ENCODE assay signal across 1 cellular context in the genomic region with DNA sequence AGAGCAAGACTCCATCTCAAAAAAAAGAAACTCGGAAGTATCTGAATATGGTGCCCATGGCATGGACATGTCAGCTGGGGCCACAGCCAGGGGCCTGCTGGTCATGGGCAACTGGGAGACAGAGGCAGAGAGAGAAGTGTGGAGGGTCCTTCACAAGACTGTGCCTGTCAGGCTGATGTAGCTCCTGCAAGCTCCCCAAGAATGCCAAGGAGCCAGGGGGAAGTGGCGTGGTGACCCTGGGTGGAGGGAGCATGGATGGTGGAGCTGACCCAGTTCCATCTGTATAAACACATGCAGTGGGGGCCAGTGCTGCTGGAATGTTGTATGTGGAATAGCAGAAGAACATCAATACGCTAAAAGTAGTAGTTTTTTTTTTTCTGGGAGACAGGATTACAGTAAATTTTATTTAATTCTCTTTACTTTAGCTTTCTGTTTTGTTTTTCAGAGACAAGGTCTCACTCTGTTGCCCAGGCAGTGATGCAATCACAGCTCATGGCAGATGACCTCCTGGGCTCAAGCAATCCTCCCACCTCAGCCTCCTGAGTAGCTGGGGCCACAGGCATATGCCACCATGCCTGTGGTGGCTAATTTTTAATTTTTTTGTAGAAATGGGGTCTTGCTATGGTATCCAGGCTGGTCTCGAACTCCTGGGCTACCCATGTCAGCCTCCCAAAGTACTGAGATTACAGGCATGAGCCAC.
TF ChIP-seq lines count a peak whose summit lies in the region.

No MANE protein-coding gene starts in this region.

TF ChIP-seq in HepG2, 621 proteins besides CTCF, POLR2A, EP300 and RAD21:
- TF ChIP-seq GPN1 (CRISPR knock-in tag; IDR thresholded peaks at IDR 0.05; ENCODE audit: borderline replicate concordance) (no peak), CEBPB (IDR thresholded peaks at IDR 0.05; ENCODE audit: borderline replicate concordance, low read depth, low read length) (peak; percentile 48; the same call in 1 of the 2 replicates), CEBPG (CRISPR knock-in tag; IDR thresholded peaks at IDR 0.05) (0 out of 2 replicates have a peak, but pooled peaks have one; percentile 30)
- TF ChIP-seq, protein P1, sequence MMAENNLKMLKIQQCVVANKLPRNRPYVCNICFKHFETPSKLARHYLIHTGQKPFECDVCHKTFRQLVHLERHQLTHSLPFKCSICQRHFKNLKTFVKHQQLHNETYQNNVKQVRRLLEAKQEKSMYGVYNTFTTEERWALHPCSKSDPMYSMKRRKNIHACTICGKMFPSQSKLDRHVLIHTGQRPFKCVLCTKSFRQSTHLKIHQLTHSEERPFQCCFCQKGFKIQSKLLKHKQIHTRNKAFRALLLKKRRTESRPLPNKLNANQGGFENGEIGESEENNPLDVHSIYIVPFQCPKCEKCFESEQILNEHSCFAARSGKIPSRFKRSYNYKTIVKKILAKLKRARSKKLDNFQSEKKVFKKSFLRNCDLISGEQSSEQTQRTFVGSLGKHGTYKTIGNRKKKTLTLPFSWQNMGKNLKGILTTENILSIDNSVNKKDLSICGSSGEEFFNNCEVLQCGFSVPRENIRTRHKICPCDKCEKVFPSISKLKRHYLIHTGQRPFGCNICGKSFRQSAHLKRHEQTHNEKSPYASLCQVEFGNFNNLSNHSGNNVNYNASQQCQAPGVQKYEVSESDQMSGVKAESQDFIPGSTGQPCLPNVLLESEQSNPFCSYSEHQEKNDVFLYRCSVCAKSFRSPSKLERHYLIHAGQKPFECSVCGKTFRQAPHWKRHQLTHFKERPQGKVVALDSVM (CRISPR knock-in tag; IDR thresholded peaks at IDR 0.05) = peak; percentile 85
